In the genomic region with DNA sequence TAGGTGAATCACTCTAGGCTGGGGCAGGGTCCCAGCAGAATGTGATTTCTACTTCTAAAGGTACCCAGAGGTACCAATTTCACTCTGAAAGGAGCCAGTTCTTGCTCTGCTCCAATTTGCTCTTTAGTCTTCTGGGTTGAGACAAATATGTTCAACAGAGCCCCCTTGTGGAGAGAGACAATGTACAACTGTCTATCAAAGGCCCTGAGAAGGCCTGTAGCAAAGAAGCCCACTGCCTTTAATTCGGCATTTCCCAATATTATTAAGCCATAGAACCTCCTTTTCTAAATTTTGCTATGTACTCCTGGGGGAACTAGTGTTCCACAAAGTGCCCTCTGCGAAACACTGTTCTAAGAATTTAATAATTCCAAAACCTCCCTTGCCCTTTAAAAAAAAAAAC, we compare ENCODE assay signal across 10 cellular contexts.
DNase-seq lines count a peak whose midpoint lies in the region; ATAC-seq and TF ChIP-seq lines count a peak whose summit lies in the region.
"Had no signal": no experiment of that assay in that cellular context is flagged by ENCODE, and none has a peak within 500 bp of the region (broad histone marks: within the 10 kb centered on the region; RNA-seq: fewer than 3 reads in every experiment).

No MANE protein-coding gene starts in this region.

- H3K4me1 ChIP-seq in H9 (ENCODE audit: insufficient read depth, low read length) (peaks cover 8% of the 10 kb centered on the region), Caco-2 (no peaks in the 10 kb centered on the region)

- no peak overlapping the region for H3K56ac ChIP-seq in H9 (ENCODE audit: insufficient read length, low read depth, low read length)

- H3K9me3 Mint-ChIP-seq in H9 (no peaks in the 10 kb centered on the region), Caco-2 (ENCODE audit: unreplicated experiment) (no peaks in the 10 kb centered on the region)
- H3K9me3 Mint-ChIP-seq: activated naive CD8-positive, alpha-beta T cell treated with anti-CD3 and anti-CD28 coated beads, Interleukin-2, amount 10 ng/mL, durations not matched to agents 7 days and 5 days had no signal

- no peak overlapping the region for H3K23ac ChIP-seq in H9 (ENCODE audit: insufficient read length, low read depth, low read length)

- H3K14ac ChIP-seq in H9 (ENCODE audit: insufficient read depth, low read length): no peak overlapping the region

- no peaks in the 10 kb centered on the region for H4K20me1 ChIP-seq in H9 (ENCODE audit: control insufficient read depth, insufficient read depth, insufficient read length)

- no peak overlapping the region for H2BK20ac ChIP-seq in H9 (ENCODE audit: low read depth, low read length, poor library complexity, severe bottlenecking)

- no peaks in the 10 kb centered on the region for H3K79me1 ChIP-seq in H9 (ENCODE audit: insufficient read depth, low read depth, low read length, poor library complexity, severe bottlenecking)

- CTCF ChIA-PET in Caco-2 (lab: Charles Lee): no interaction called here

- ATAC-seq in HG03571 (IDR thresholded peaks at IDR 0.05; ENCODE audit: unreplicated experiment): no peak
- no peak for ATAC-seq in HG03442 (IDR thresholded peaks at IDR 0.05; ENCODE audit: unreplicated experiment)

- H3K4me3 ChIP-seq in Caco-2 (ENCODE audit: low read depth, low read length): no peak overlapping the region
- H3K4me3 ChIP-seq: skin epidermis had no signal

- no peaks in the 10 kb centered on the region for H3K79me2 ChIP-seq in H9 (ENCODE audit: insufficient read depth, low read length)

- H2AFZ ChIP-seq in H9 (ENCODE audit: low read length): no peak overlapping the region

- WGBS in H9 (ENCODE audit: extremely low coverage, insufficient read length, low lambda C conversion rate): no CpG with 5 or more reads among the region's 2 CpGs

- H3K4me1 Mint-ChIP-seq in H9: peaks cover 2 to 6% of the 10 kb centered on the region in 2 experiments; a peak in 3 of 4 replicates
- H3K4me1 Mint-ChIP-seq in Caco-2 (ENCODE audit: low read depth, unreplicated experiment): no peaks in the 10 kb centered on the region
- H3K4me1 Mint-ChIP-seq: activated naive CD8-positive, alpha-beta T cell treated with anti-CD3 and anti-CD28 coated beads, Interleukin-2, amount 10 ng/mL, durations not matched to agents 7 days and 5 days had no signal

- H3K9ac ChIP-seq in H9 (ENCODE audit: extremely low read depth, insufficient read length, low read length): no peak overlapping the region

- no peak overlapping the region for H2BK12ac ChIP-seq in H9 (ENCODE audit: insufficient read length, low read depth, low read length)

- no peak overlapping the region for H2BK15ac ChIP-seq in H9 (ENCODE audit: low read depth, low read length)

- H2BK5ac ChIP-seq in H9 (ENCODE audit: insufficient read length, low read length): no peak overlapping the region

- no peaks in the 10 kb centered on the region for H3K36me3 ChIP-seq in Caco-2 (ENCODE audit: control insufficient read depth, insufficient read depth, low read length)

- H3K4ac ChIP-seq in H9 (ENCODE audit: low read depth, low read length): no peak overlapping the region

- no peak overlapping the region for H4K5ac ChIP-seq in H9 (ENCODE audit: insufficient read length, low read depth, low read length)

- H3K27me3 Mint-ChIP-seq in H9 (ENCODE audit: low read depth) (peaks cover 2% of the 10 kb centered on the region), Caco-2 (ENCODE audit: insufficient read depth, unreplicated experiment) (peaks cover 10% of the 10 kb centered on the region)
- H3K27me3 Mint-ChIP-seq: activated naive CD8-positive, alpha-beta T cell treated with anti-CD3 and anti-CD28 coated beads, Interleukin-2, amount 10 ng/mL, durations not matched to agents 7 days and 5 days had no signal

- peak; percentile 39 for TF ChIP-seq CTCF in C4-2B (conservative IDR thresholded peaks at IDR 0.05)
- TF ChIP-seq CTCF in H9 (conservative IDR thresholded peaks at IDR 0.05): peak; percentile 66
- no peak for TF ChIP-seq CTCF in Caco-2 (IDR thresholded peaks at IDR 0.05; ENCODE audit: insufficient read depth in 1 of 2, low read depth in 1 of 2, low read length in 1 of 2, severe bottlenecking in 1 of 2, unreplicated experiment in 1 of 2)

- H4K91ac ChIP-seq in H9 (ENCODE audit: insufficient read length, low read depth, low read length): no peak overlapping the region

- no peak for DNase-seq in H9
- DNase-seq in RPMI7951 (ENCODE audit: low read depth): peak; percentile 63
- peak; percentile 14 for DNase-seq in iris pigment epithelial cell (ENCODE audit: low read depth)
- no peak for DNase-seq in Caco-2
- no peak for DNase-seq in mucosa of gallbladder (ENCODE audit: low spot score)
- DNase-seq: activated naive CD8-positive, alpha-beta T cell treated with anti-CD3 and anti-CD28 coated beads, Interleukin-2, amount 10 ng/mL, durations not matched to agents 7 days and 5 days had no signal

- H3K9me3 ChIP-seq in H9 (ENCODE audit: control insufficient read depth, low read depth, low read length) (no peaks in the 10 kb centered on the region), Caco-2 (no peaks in the 10 kb centered on the region)

- no peak overlapping the region for H2BK120ac ChIP-seq in H9 (ENCODE audit: low read depth, low read length, poor library complexity, severe bottlenecking)

- POLR2A ChIA-PET in Caco-2 (lab: Charles Lee): no interaction called here

- H3K27ac Mint-ChIP-seq in H9 (no peak overlapping the region), Caco-2 (ENCODE audit: unreplicated experiment) (no peak overlapping the region)
- H3K27ac Mint-ChIP-seq: activated naive CD8-positive, alpha-beta T cell treated with anti-CD3 and anti-CD28 coated beads, Interleukin-2, amount 10 ng/mL, durations not matched to agents 7 days and 5 days had no signal

- H3K23me2 ChIP-seq in H9 (ENCODE audit: insufficient read length, low read depth, low read length, poor library complexity, severe bottlenecking): peaks cover 4% of the 10 kb centered on the region

- intact Hi-C loops in Caco-2 (cut with micrococcal nuclease; ENCODE audit: unreplicated experiment): no loop called here

- no peaks in the 10 kb centered on the region for H3K36me3 Mint-ChIP-seq in H9 (ENCODE audit: insufficient read depth in 1 of 3, low read depth in 3 of 3)
- no peaks in the 10 kb centered on the region for H3K36me3 Mint-ChIP-seq in Caco-2 (ENCODE audit: insufficient read depth, unreplicated experiment)
- H3K36me3 Mint-ChIP-seq: activated naive CD8-positive, alpha-beta T cell treated with anti-CD3 and anti-CD28 coated beads, Interleukin-2, amount 10 ng/mL, durations not matched to agents 7 days and 5 days had no signal

- no peaks in the 10 kb centered on the region for H3K27me3 ChIP-seq in H9 (ENCODE audit: insufficient read depth, low read length)
- H3K27me3 ChIP-seq in Caco-2 (replicated peaks; ENCODE audit: control insufficient read depth, insufficient read depth, low read length): no peaks in the 10 kb centered on the region

- H3K27ac ChIP-seq in C4-2B: no peak overlapping the region
- no peak overlapping the region for H3K27ac ChIP-seq in H9 (ENCODE audit: insufficient read length, low read depth, low read length)

- no peak overlapping the region for H4K8ac ChIP-seq in H9 (replicated peaks; ENCODE audit: insufficient read length, low read depth, low read length)

- no peak overlapping the region for H3K18ac ChIP-seq in H9 (ENCODE audit: insufficient read length, low read depth, low read length)

- H3K4me3 Mint-ChIP-seq in H9 (no peak overlapping the region), Caco-2 (ENCODE audit: unreplicated experiment) (no peak overlapping the region)
- H3K4me3 Mint-ChIP-seq: activated naive CD8-positive, alpha-beta T cell treated with anti-CD3 and anti-CD28 coated beads, Interleukin-2, amount 10 ng/mL, durations not matched to agents 7 days and 5 days had no signal

- no peak overlapping the region for H3T11ph ChIP-seq in H9 (ENCODE audit: low read length)

- H2AK5ac ChIP-seq in H9 (ENCODE audit: insufficient read length, low read length): no peak overlapping the region

- BruUV-seq in Caco-2 (replicated peaks; lab: Mats Ljungman, UMichigan): no TSS peak

- H3K4me2 ChIP-seq in H9 (ENCODE audit: insufficient read depth, insufficient read length, low read length): no peak overlapping the region

Comparison
In these comparisons a context has a peak if more than half of its experiments do, and no peak if none do; other contexts are left out.
1. CTCF ChIP-seq: peak in C4-2B (single experiment) and H9 (single experiment); none in Caco-2 (0 of 2).
2. DNase-seq: peak in RPMI7951 (single experiment) and iris pigment epithelial cell (single experiment); none in H9 (single experiment), Caco-2 (0 of 2) and mucosa of gallbladder (single experiment).